In genomic region chr1:247367786-247368342, GRCh38 we compare ENCODE assay signal across 15 cellular contexts. TPM values are rescaled to one million over a fixed set of nuclear protein-coding genes. Genes with fewer than 3 reads are reported as not detected.
A peak's percentile ranks its signal among the peaks of the same experiment; 100 is the strongest.
DNase-seq lines count a peak whose midpoint lies in the region; ATAC-seq and TF ChIP-seq lines count a peak whose summit lies in the region.
"Had no signal": no experiment of that assay in that cellular context is flagged by ENCODE, and none has a peak within 500 bp of the region (broad histone marks: within the 10 kb centered on the region; RNA-seq: fewer than 3 reads in every experiment).

No MANE protein-coding gene starts in this region.

- no peak overlapping the region for H3K4me3 Mint-ChIP-seq in nephron
- H3K4me3 Mint-ChIP-seq in osteocyte (ENCODE audit: unreplicated experiment), result no peak overlapping the region
- H3K4me3 Mint-ChIP-seq in stimulated activated naive B cell treated with anti-CD40 and anti-IgM and Interleukin-4, amounts not matched to agents 10 μg/mL and 1 μg/mL and 100 μg/mL, for 72 hours, result no peak overlapping the region
- H3K4me3 Mint-ChIP-seq: activated CD8-positive, alpha-beta T cell treated with anti-CD3 and anti-CD28 coated beads for 36 hours; B cell had no signal

- peaks cover 6% of the 10 kb centered on the region; the same call in 1 of the 2 replicates for H3K9me3 ChIP-seq in MG63
- H3K9me3 ChIP-seq: gastroesophageal sphincter, SJCRH30 had no signal

- no peaks in the 10 kb centered on the region for H3K27me3 ChIP-seq in MG63
- H3K27me3 ChIP-seq: SJCRH30 had no signal

- H3K9me3 Mint-ChIP-seq in nephron (peaks cover 16% of the 10 kb centered on the region), osteocyte (ENCODE audit: unreplicated experiment) (no peaks in the 10 kb centered on the region)
- H3K9me3 Mint-ChIP-seq in stimulated activated naive B cell treated with anti-CD40 and anti-IgM and Interleukin-4, amounts not matched to agents 10 μg/mL and 1 μg/mL and 100 μg/mL, for 72 hours, result peaks cover 16 to 17% of the 10 kb centered on the region in 2 donors
- H3K9me3 Mint-ChIP-seq: activated CD8-positive, alpha-beta T cell treated with anti-CD3 and anti-CD28 coated beads for 36 hours had no signal

- no peak overlapping the region for H3K4me3 ChIP-seq in MG63
- H3K4me3 ChIP-seq in cardiac fibroblast (replicated peaks in 1 of 2; ENCODE audit: low read depth in 2 of 2, low read length in 2 of 2), result no peak overlapping the region
- H3K4me3 ChIP-seq: gastroesophageal sphincter, SJCRH30 had no signal

- H3K4me1 Mint-ChIP-seq in nephron (peaks cover 6% of the 10 kb centered on the region), osteocyte (ENCODE audit: unreplicated experiment) (peaks cover 11% of the 10 kb centered on the region)
- H3K4me1 Mint-ChIP-seq in stimulated activated naive B cell treated with anti-CD40 and anti-IgM and Interleukin-4, amounts not matched to agents 10 μg/mL and 1 μg/mL and 100 μg/mL, for 72 hours, result peaks cover 8 to 29% of the 10 kb centered on the region in 2 donors

- H3K36me3 ChIP-seq in MG63, result no peaks in the 10 kb centered on the region
- H3K36me3 ChIP-seq: gastroesophageal sphincter, SJCRH30 had no signal

- H3K27me3 Mint-ChIP-seq in nephron (ENCODE audit: low read depth) (peaks cover 4% of the 10 kb centered on the region), osteocyte (ENCODE audit: unreplicated experiment) (peaks cover 4% of the 10 kb centered on the region)
- H3K27me3 Mint-ChIP-seq in stimulated activated naive B cell treated with anti-CD40 and anti-IgM and Interleukin-4, amounts not matched to agents 10 μg/mL and 1 μg/mL and 100 μg/mL, for 72 hours, result peaks cover 19 to 46% of the 10 kb centered on the region in 2 donors

- no peak for ATAC-seq in HG02623 (IDR thresholded peaks at IDR 0.05; ENCODE audit: unreplicated experiment)
- no peak for ATAC-seq in stimulated activated naive B cell treated with anti-CD40 and anti-IgM and Interleukin-4, amounts not matched to agents 10 μg/mL and 1 μg/mL and 100 μg/mL, for 72 hours (replicated peaks)
- ATAC-seq: activated CD8-positive, alpha-beta T cell treated with anti-CD3 and anti-CD28 coated beads for 36 hours; gastroesophageal sphincter had no signal

- peaks cover 14% of the 10 kb centered on the region for H3K36me3 Mint-ChIP-seq in nephron (ENCODE audit: low read depth)
- H3K36me3 Mint-ChIP-seq in osteocyte (ENCODE audit: unreplicated experiment), result no peaks in the 10 kb centered on the region
- peaks cover 3 to 6% of the 10 kb centered on the region in 2 donors for H3K36me3 Mint-ChIP-seq in stimulated activated naive B cell treated with anti-CD40 and anti-IgM and Interleukin-4, amounts not matched to agents 10 μg/mL and 1 μg/mL and 100 μg/mL, for 72 hours

- TF ChIP-seq CTCF in cardiac fibroblast (IDR thresholded peaks at IDR 0.05; ENCODE audit: low read depth, low read length) (no peak), nephron (IDR thresholded peaks at IDR 0.05; ENCODE audit: unreplicated experiment in 3 of 3) (no peak), osteocyte (IDR thresholded peaks at IDR 0.05) (no peak)

- peak; percentile 73 for DNase-seq in EL
- peak; percentile 41 for DNase-seq in MG63
- peak; percentile 44 to 48 for DNase-seq in cardiac fibroblast (ENCODE audit: low read depth in 2 of 2)
- DNase-seq in NCI-H146 treated with DMSO at 0.1 percent for 48 hours (lab: John Stamatoyannopoulos, UW; ENCODE audit: unreplicated experiment), result no peak
- DNase-seq in osteocyte (ENCODE audit: extremely low spot score, unreplicated experiment), result no peak
- no peak for DNase-seq in stimulated activated naive B cell treated with anti-CD40 and anti-IgM and Interleukin-4, amounts not matched to agents 10 μg/mL and 1 μg/mL and 100 μg/mL, for 72 hours
- DNase-seq: activated CD8-positive, alpha-beta T cell treated with anti-CD3 and anti-CD28 coated beads for 36 hours; DND-41; effector CD4-positive, alpha-beta T cell; NCI-H2171 treated with DMSO at 0.1 percent for 48 hours; SJCRH30 had no signal

- H3K27ac Mint-ChIP-seq in nephron, result peak overlapping the region in 2 of 3 experiments; percentile 54 to 58
- no peak overlapping the region for H3K27ac Mint-ChIP-seq in osteocyte (ENCODE audit: unreplicated experiment)
- no peak overlapping the region for H3K27ac Mint-ChIP-seq in stimulated activated naive B cell treated with anti-CD40 and anti-IgM and Interleukin-4, amounts not matched to agents 10 μg/mL and 1 μg/mL and 100 μg/mL, for 72 hours
- H3K27ac Mint-ChIP-seq: activated CD8-positive, alpha-beta T cell treated with anti-CD3 and anti-CD28 coated beads for 36 hours; B cell had no signal

RNA-seq across cellular contexts. Expression of gene ZNF496, which starts 36.2 kb away (rescaled TPM):
- total RNA-seq in MG63 (2014; rRNA removed; shearing (Covaris generic); ENCODE audit: low replicate concordance), result 35.9 and 42.5 TPM in 2 replicates
- total RNA-seq in osteocyte, result 39.8 and 43.0 TPM in 2 replicates

RNA-seq across cellular contexts. Expression of gene NLRP3, which starts 48.1 kb away (rescaled TPM):
- 0.23 TPM in 1 of 2 replicates, not detected in the other for total RNA-seq in MG63 (2014; rRNA removed; shearing (Covaris generic); ENCODE audit: low replicate concordance)
- total RNA-seq in osteocyte, result 0.16 and 0.44 TPM in 2 replicates

Comparison
In these comparisons a context has a peak if more than half of its experiments do, and no peak if none do; other contexts are left out.
1. DNase-seq: peak in EL (single experiment), MG63 (single experiment) and cardiac fibroblast (2 of 2); none in NCI-H146 treated with DMSO at 0.1 percent for 48 hours (single experiment), osteocyte (single experiment) and stimulated activated naive B cell treated with anti-CD40 and anti-IgM and Interleukin-4, amounts not matched to agents 10 μg/mL and 1 μg/mL and 100 μg/mL, for 72 hours (single experiment).
2. H3K27ac Mint-ChIP-seq: peak in nephron (2 of 3); none in osteocyte (single experiment) and stimulated activated naive B cell treated with anti-CD40 and anti-IgM and Interleukin-4, amounts not matched to agents 10 μg/mL and 1 μg/mL and 100 μg/mL, for 72 hours (single experiment).